9 cellular contexts compared by ENCODE assay signal in genomic region chr9:133534346-133535284, GRCh38. TPM values are rescaled to one million over a fixed set of nuclear protein-coding genes. Genes with fewer than 3 reads are reported as not detected.
DNase-seq lines count a peak whose midpoint lies in the region; ATAC-seq and TF ChIP-seq lines count a peak whose summit lies in the region.
"Had no signal": no experiment of that assay in that cellular context is flagged by ENCODE, and none has a peak within 500 bp of the region (broad histone marks: within the 10 kb centered on the region; RNA-seq: fewer than 3 reads in every experiment).

ADAMTSL2 (plus strand) TSS chr9:133534704; CDS start chr9:133536713, 2,009 bp downstream.

- CTCF ChIA-PET in mammary epithelial cell (lab: Charles Lee; ENCODE audit: low non-redundant PET): no interaction called here

- H3K4me3 ChIP-seq in astrocyte of the spinal cord (ENCODE audit: low read depth, low read length): no peak within 1 kb of the TSS
- no peak within 1 kb of the TSS for H3K4me3 ChIP-seq in mammary epithelial cell (replicated peaks in 1 of 3; ENCODE audit: insufficient read depth in 1 of 3, low read depth in 2 of 3, low read length in 3 of 3)

- no peaks in the 10 kb centered on the region for H3K36me3 ChIP-seq in mammary epithelial cell (ENCODE audit: insufficient read depth, low read length)

- DNase-seq in GM13976 (ENCODE audit: low spot score) (peak; percentile 64), NCI-H510A (lab: John Stamatoyannopoulos, UW) (peak; percentile 74), astrocyte of the spinal cord (ENCODE audit: low read depth, low spot score) (peak; percentile 45), kidney glomerular epithelial cell (lab: John Stamatoyannopoulos, UW) (peak; percentile 45), mammary epithelial cell (no peak)
- peak; percentile 40 to 58 for DNase-seq in stimulated activated CD4-positive, alpha-beta T cell treated with anti-CD3 and anti-CD28 coated beads, Interleukin-1b, Interleukin-23, amount 100 ng/mL, for 4 hours (ENCODE audit: low read depth in 2 of 2)

- no peaks in the 10 kb centered on the region for H4K20me1 ChIP-seq in mammary epithelial cell (ENCODE audit: insufficient read depth, low read length)

- H3K4me1 ChIP-seq in mammary epithelial cell (ENCODE audit: insufficient read depth, low read length): peaks cover 19% of the 10 kb centered on the region

- no peak within 1 kb of the TSS for H2AFZ ChIP-seq in mammary epithelial cell (ENCODE audit: low read depth, low read length)

- no peak within 1 kb of the TSS for H3K9ac ChIP-seq in mammary epithelial cell (ENCODE audit: insufficient read depth, low read length)

- H3K4me2 ChIP-seq in mammary epithelial cell (ENCODE audit: insufficient read depth, low read depth, low read length): no peak within 1 kb of the TSS

- dilution Hi-C loops in mammary epithelial cell (cut with HindIII; ENCODE audit: low sequenced_read_pairs): no loop called here

- WGBS in mammary epithelial cell (ENCODE audit: low coverage, missing lambda C conversion rate): 36% methylated on average over 18 of the region's 70 CpGs

- ATAC-seq in HG03025 (IDR thresholded peaks at IDR 0.05; ENCODE audit: low FRiP score, unreplicated experiment) (no peak), HG02798 (IDR thresholded peaks at IDR 0.05; ENCODE audit: poor library complexity, unreplicated experiment) (no peak)

- no TSS peak for BruUV-seq in mammary epithelial cell (replicated peaks; lab: Mats Ljungman, UMichigan)

- no peaks in the 10 kb centered on the region for H3K9me3 ChIP-seq in mammary epithelial cell (replicated peaks; ENCODE audit: insufficient read depth, low read length)

- TF ChIP-seq CTCF in GM13976 (IDR thresholded peaks at IDR 0.05; ENCODE audit: borderline replicate concordance, control extremely low read depth, extremely low read depth, insufficient read depth, missing control alignments) (no peak), astrocyte of the spinal cord (IDR thresholded peaks at IDR 0.05; ENCODE audit: low read depth, low read length) (no peak), mammary epithelial cell (conservative IDR thresholded peaks at IDR 0.05 in 1 of 2, IDR thresholded peaks at IDR 0.05 in 1 of 2; ENCODE audit: extremely low read depth in 1 of 2, insufficient read depth in 1 of 2, low read depth in 1 of 2, low read length in 2 of 2) (no peak)

- no peaks in the 10 kb centered on the region for H3K27me3 ChIP-seq in mammary epithelial cell (ENCODE audit: insufficient read depth, low read length)

- H3K27ac ChIP-seq in mammary epithelial cell (ENCODE audit: insufficient read depth, low read depth, low read length): no peak within 1 kb of the TSS

- intact Hi-C loops in mammary epithelial cell (cut with micrococcal nuclease): loop anchor here (5.0 to 10.0 kb wide), 2 partner anchors 490 to 563 kb away; partner anchors contain the start of gene BRD3OS

- in situ Hi-C loops in GM13976 (cut with MboI; ENCODE audit: low sequenced_read_pairs, unreplicated experiment) (loop anchor here (25.0 kb wide), 1 partner anchor 203 kb away; the partner anchor contains the start of gene SARDH), astrocyte of the spinal cord (cut with HindIII; ENCODE audit: low sequenced_read_pairs) (no loop called here), mammary epithelial cell (cut with MboI; ENCODE audit: low sequenced_read_pairs in 2 of 2) (no loop called here)

- no peaks in the 10 kb centered on the region for H3K79me2 ChIP-seq in mammary epithelial cell (ENCODE audit: insufficient read depth, low read length)

RNA-seq across cellular contexts. Expression of gene ADAMTSL2, which starts in this region (rescaled TPM):
- total RNA-seq in mammary epithelial cell: under 1 TPM in 1 of 2 donors, not detected in 1; under 0.01 TPM
- not detected for polyA plus RNA-seq in mammary epithelial cell
- not detected for polyA minus RNA-seq in mammary epithelial cell
- polyA plus RNA-seq: IgD-negative memory B cell had no signal
